ENCODE assay signal across 10 cellular contexts in genomic region chr5:169778622-169779596, GRCh38.
DNase-seq lines count a peak whose midpoint lies in the region; ATAC-seq and TF ChIP-seq lines count a peak whose summit lies in the region.
"Had no signal": no experiment of that assay in that cellular context is flagged by ENCODE, and none has a peak within 500 bp of the region (broad histone marks: within the 10 kb centered on the region; RNA-seq: fewer than 3 reads in every experiment).

No MANE protein-coding gene starts in this region.

- no peaks in the 10 kb centered on the region for H3K27me3 Mint-ChIP-seq in T-helper 2 cell treated with Interferon-gamma antibody and Interleukin-4, amounts not matched to agents 5 μg/mL and 100 μg/mL, for 36 hours (ENCODE audit: low read depth)

- H3K36me3 ChIP-seq in adrenal gland (replicated peaks in 1 of 2): no peaks in the 10 kb centered on the region

- no peaks in the 10 kb centered on the region for H3K9me3 Mint-ChIP-seq in T-helper 2 cell treated with Interferon-gamma antibody and Interleukin-4, amounts not matched to agents 5 μg/mL and 100 μg/mL, for 36 hours
- H3K9me3 Mint-ChIP-seq: activated naive CD4-positive, alpha-beta T cell treated with anti-CD3 and anti-CD28 coated beads for 36 hours had no signal

- TF ChIP-seq CTCF in GM12865 (IDR thresholded peaks at IDR 0.05; ENCODE audit: insufficient read depth, low read depth, low read length, missing control alignments): no peak
- TF ChIP-seq CTCF in adrenal gland (IDR thresholded peaks at IDR 0.05): no peak

- peak overlapping the region; percentile 25 for H3K4me3 Mint-ChIP-seq in T-helper 2 cell treated with Interferon-gamma antibody and Interleukin-4, amounts not matched to agents 5 μg/mL and 100 μg/mL, for 36 hours
- H3K4me3 Mint-ChIP-seq: activated naive CD4-positive, alpha-beta T cell treated with anti-CD3 and anti-CD28 coated beads for 36 hours had no signal

- TF ChIP-seq POLR2A in adrenal gland (IDR thresholded peaks at IDR 0.05): no peak

- no peaks in the 10 kb centered on the region for H3K27me3 ChIP-seq in adrenal gland

- peak overlapping the region; percentile 6 for H3K27ac Mint-ChIP-seq in T-helper 2 cell treated with Interferon-gamma antibody and Interleukin-4, amounts not matched to agents 5 μg/mL and 100 μg/mL, for 36 hours
- H3K27ac Mint-ChIP-seq: activated naive CD4-positive, alpha-beta T cell treated with anti-CD3 and anti-CD28 coated beads for 36 hours had no signal

- H3K27ac ChIP-seq in adrenal gland: no peak overlapping the region
- no peak overlapping the region for H3K27ac ChIP-seq in substantia nigra (ENCODE audit: low read depth, low read length, poor library complexity, severe bottlenecking)
- H3K27ac ChIP-seq: RWPE1 had no signal

- H3K36me3 Mint-ChIP-seq in T-helper 2 cell treated with Interferon-gamma antibody and Interleukin-4, amounts not matched to agents 5 μg/mL and 100 μg/mL, for 36 hours (ENCODE audit: low read depth): peaks cover 29% of the 10 kb centered on the region

- peaks cover 34% of the 10 kb centered on the region for H3K4me1 Mint-ChIP-seq in T-helper 2 cell treated with Interferon-gamma antibody and Interleukin-4, amounts not matched to agents 5 μg/mL and 100 μg/mL, for 36 hours (ENCODE audit: low read depth)

- peaks cover 0 to 5% of the 10 kb centered on the region in 2 donors for H3K4me1 ChIP-seq in adrenal gland (replicated peaks in 1 of 2)

- no peak overlapping the region for H3K4me3 ChIP-seq in GM12865 (ENCODE audit: low read depth, low read length)
- H3K4me3 ChIP-seq in adrenal gland: no peak overlapping the region

- no peaks in the 10 kb centered on the region for H3K9me3 ChIP-seq in adrenal gland (replicated peaks in 1 of 3)

- 85 to 88% (median 86%) methylated on average over 6 to 7 of the region's 7 CpGs for WGBS in adrenal gland, 4 donors

- ATAC-seq in GM19438 (IDR thresholded peaks at IDR 0.05; ENCODE audit: low read depth, unreplicated experiment) (peak; percentile 83), HG03064 (IDR thresholded peaks at IDR 0.05; ENCODE audit: low read depth, unreplicated experiment) (peak; percentile 84)

- DNase-seq in GM12865 (ENCODE audit: low read depth) (peak; percentile 84), adrenal gland (no peak), substantia nigra (lab: John Stamatoyannopoulos, UW) (no peak), dermis blood vessel endothelial cell (no peak), NCI-H82 treated with DMSO at 0.1 percent for 48 hours (lab: John Stamatoyannopoulos, UW; ENCODE audit: unreplicated experiment) (no peak)
- DNase-seq in T-helper 2 cell treated with Interferon-gamma antibody and Interleukin-4, amounts not matched to agents 5 μg/mL and 100 μg/mL, for 36 hours (ENCODE audit: low spot score): peak; percentile 41
- DNase-seq: activated naive CD4-positive, alpha-beta T cell treated with anti-CD3 and anti-CD28 coated beads for 36 hours had no signal

- intact Hi-C loops in adrenal gland (cut with DNase I): no loop called here

Comparison
In these comparisons a context has a peak if more than half of its experiments do, and no peak if none do; other contexts are left out.
1. DNase-seq: peak in GM12865 (single experiment) and T-helper 2 cell treated with Interferon-gamma antibody and Interleukin-4, amounts not matched to agents 5 μg/mL and 100 μg/mL, for 36 hours (single experiment); none in adrenal gland (0 of 7), substantia nigra (0 of 49), dermis blood vessel endothelial cell (single experiment) and NCI-H82 treated with DMSO at 0.1 percent for 48 hours (single experiment).